22 cellular contexts compared by ENCODE assay signal in genomic region chr21:45451771-45452182, GRCh38. TPM values are rescaled to one million over a fixed set of nuclear protein-coding genes. Genes with fewer than 3 reads are reported as not detected.
DNase-seq lines count a peak whose midpoint lies in the region; ATAC-seq, FAIRE-seq and TF ChIP-seq lines count a peak whose summit lies in the region.
"Had no signal": no experiment of that assay in that cellular context is flagged by ENCODE, and none has a peak within 500 bp of the region (broad histone marks: within the 10 kb centered on the region; RNA-seq: fewer than 3 reads in every experiment).

No MANE protein-coding gene starts in this region.

- WGBS in right cardiac atrium: 90% methylated on average over 12 of the region's 12 CpGs
- WGBS in H1 (ENCODE audit: extremely low coverage in 1 of 2, insufficient coverage in 1 of 2, insufficient read length in 1 of 2, insufficient replicate concordance in 2 of 2, low coverage in 1 of 2, low lambda C conversion rate in 2 of 2, missing lambda C conversion rate in 1 of 2), 2 experiments: 94% methylated on average over 10 of the region's 12 CpGs; no CpG with 5 or more reads in 1 of the 2 experiments
- 90 to 96% methylated on average over 11 to 12 of the region's 12 CpGs for WGBS in aorta, 2 donors

- TF ChIP-seq CTCF in H1 (IDR thresholded peaks at IDR 0.05; ENCODE audit: control extremely low read depth in 1 of 3, insufficient read depth in 1 of 3, low read depth in 1 of 3, low read length in 3 of 3) (no peak), nephron progenitor cell (IDR thresholded peaks at IDR 0.05) (no peak), D721Med (IDR thresholded peaks at IDR 0.05; ENCODE audit: insufficient read depth, missing control alignments) (no peak)

- peaks cover 42% of the 10 kb centered on the region for H3K4me1 Mint-ChIP-seq in nephron progenitor cell
- H3K4me1 Mint-ChIP-seq: B cell had no signal

- no peak overlapping the region for H3K14ac ChIP-seq in H1 (ENCODE audit: insufficient read length)

- peaks cover 15 to 73% of the 10 kb centered on the region in 2 experiments for H3K79me2 ChIP-seq in H1 (ENCODE audit: control insufficient read depth in 1 of 2, insufficient read depth in 2 of 2, low read length in 2 of 2)

- no peak overlapping the region for H2BK5ac ChIP-seq in H1 (ENCODE audit: low read depth, low read length)

- H3K23me2 ChIP-seq in H1 (ENCODE audit: low read depth, low read length): peaks cover 4% of the 10 kb centered on the region; the same call in 1 of the 2 replicates

- peaks cover 17% of the 10 kb centered on the region for H3K9me3 Mint-ChIP-seq in nephron progenitor cell
- H3K9me3 Mint-ChIP-seq: CD4-positive, alpha-beta T cell had no signal

- no peak overlapping the region for H3K23ac ChIP-seq in H1 (ENCODE audit: insufficient read length)

- H3K27me3 ChIP-seq in right cardiac atrium (ENCODE audit: control insufficient read depth, insufficient read depth) (no peaks in the 10 kb centered on the region), H1 (replicated peaks in 1 of 4; ENCODE audit: control insufficient read depth in 3 of 4, extremely low read depth in 1 of 4, insufficient read depth in 3 of 4, low read length in 3 of 4) (no peaks in the 10 kb centered on the region), aorta (ENCODE audit: control insufficient read depth in 1 of 2, insufficient read depth in 2 of 2, low read length in 1 of 2) (no peaks in the 10 kb centered on the region)
- H3K27me3 ChIP-seq: Peyer's patch had no signal

- intact Hi-C loops in right cardiac atrium (cut with DNase I) (no loop called here), left ventricle myocardium superior (cut with micrococcal nuclease) (no loop called here), aorta (cut with DNase I) (no loop called here)

- no peak overlapping the region for H2AK5ac ChIP-seq in H1 (ENCODE audit: low read depth, low read length)

- H2BK12ac ChIP-seq in H1 (ENCODE audit: low read depth, low read length): no peak overlapping the region

- H3K4me1 ChIP-seq in right cardiac atrium (ENCODE audit: control insufficient read depth, insufficient read depth, low read length) (no peaks in the 10 kb centered on the region), H1 (replicated peaks in 1 of 4; ENCODE audit: control insufficient read depth in 3 of 4, insufficient read depth in 4 of 4, low read length in 3 of 4) (no peaks in the 10 kb centered on the region; a peak in 1 of 7 replicates), aorta (ENCODE audit: control insufficient read depth in 1 of 2, insufficient read depth in 2 of 2, low read length in 2 of 2) (no peaks in the 10 kb centered on the region)
- H3K4me1 ChIP-seq: A549 had no signal

- no peak overlapping the region for H2BK15ac ChIP-seq in H1 (ENCODE audit: low read length)

- POLR2A ChIA-PET in H1 (lab: Charles Lee; ENCODE audit: partially characterized antibody): no interaction called here

- no peak overlapping the region for H3K4me3 Mint-ChIP-seq in nephron progenitor cell
- H3K4me3 Mint-ChIP-seq: B cell; CD4-positive, alpha-beta T cell had no signal

- H4K8ac ChIP-seq in H1 (ENCODE audit: extremely low read depth, insufficient read depth, low read length): 0 out of 2 replicates have a peak overlapping the region, but pooled peaks have one; percentile 53

- FAIRE-seq in H1 (lab: Jason Lieb, UNC): no peak
- no peak for FAIRE-seq in D721Med (lab: Jason Lieb, UNC)
- FAIRE-seq: A549 had no signal

- no peak overlapping the region for H3K4ac ChIP-seq in H1 (replicated peaks; ENCODE audit: insufficient read length, low read depth, low read length)

- H4K20me1 ChIP-seq in H1 (replicated peaks in 1 of 2; ENCODE audit: control insufficient read depth in 1 of 2, insufficient read depth in 2 of 2, low read length in 2 of 2): peaks cover 24 to 47% of the 10 kb centered on the region in 2 experiments

- CTCF ChIA-PET in H1 (lab: Charles Lee; ENCODE audit: partially characterized antibody): interaction anchor here (0.9 to 3.7 kb wide), 5 partner anchors 8 to 159 kb away, joined by 3 to 17 read pairs (median 3); no protein-coding TSS in a partner anchor

- H3K36me3 Mint-ChIP-seq in nephron progenitor cell (ENCODE audit: low read depth): peaks cover 21% of the 10 kb centered on the region

- H3K27ac ChIP-seq in right cardiac atrium (ENCODE audit: low read length): no peak overlapping the region
- H3K27ac ChIP-seq in H1 (ENCODE audit: low read depth, low read length): no peak overlapping the region
- H3K27ac ChIP-seq in aorta (ENCODE audit: low read depth in 1 of 2, low read length in 2 of 2): no peak overlapping the region
- H3K27ac ChIP-seq: A549, GM23248 had no signal

- no peak overlapping the region for H3K18ac ChIP-seq in H1 (ENCODE audit: extremely low read depth, low read length)

- no peak overlapping the region for H3K9ac ChIP-seq in H1 (replicated peaks in 1 of 4; ENCODE audit: extremely low read depth in 1 of 4, low read depth in 3 of 4, low read length in 3 of 4)
- H3K9ac ChIP-seq: GM23248 had no signal

- H3K79me1 ChIP-seq in H1 (ENCODE audit: low read depth, low read length): peaks cover 29% of the 10 kb centered on the region

- ATAC-seq in right cardiac atrium (no peak), left ventricle myocardium superior (no peak), aorta (ENCODE audit: low FRiP score) (no peak)
- ATAC-seq: A549, HCT116 had no signal

- H2BK20ac ChIP-seq in H1 (ENCODE audit: low read length): no peak overlapping the region

- peak overlapping the region; percentile 39 for H3K27ac Mint-ChIP-seq in nephron progenitor cell
- H3K27ac Mint-ChIP-seq: B cell; CD4-positive, alpha-beta T cell had no signal

- H3K9me3 ChIP-seq in right cardiac atrium (ENCODE audit: control insufficient read depth, low read length) (no peaks in the 10 kb centered on the region), H1 (ENCODE audit: insufficient read depth in 2 of 2, low read depth in 1 of 2, low read length in 1 of 2) (peaks cover 0 to 10% of the 10 kb centered on the region in 2 experiments; a peak in 2 of 4 replicates), aorta (ENCODE audit: control insufficient read depth, low read length) (no peaks in the 10 kb centered on the region)
- H3K9me3 ChIP-seq: Peyer's patch had no signal

- H2BK120ac ChIP-seq in H1 (replicated peaks; ENCODE audit: low read depth, low read length): no peak overlapping the region

- no peak overlapping the region for H3K4me2 ChIP-seq in H1 (ENCODE audit: insufficient read depth in 1 of 2, low read depth in 2 of 2, low read length in 2 of 2)
- H3K4me2 ChIP-seq: A549 had no signal

- H3K36me3 ChIP-seq in H1 (ENCODE audit: control insufficient read depth in 2 of 4, insufficient read depth in 4 of 4, low read length in 3 of 4) (peaks cover 0 to 12% (median 8%) of the 10 kb centered on the region in 4 experiments; a peak in 7 of 8 replicates), aorta (ENCODE audit: control insufficient read depth in 1 of 2, insufficient read depth in 2 of 2, low read length in 1 of 2) (no peaks in the 10 kb centered on the region)
- H3K36me3 ChIP-seq: Peyer's patch had no signal

- H4K91ac ChIP-seq in H1 (replicated peaks; ENCODE audit: insufficient read length, low read length): no peak overlapping the region

- peak; percentile 13 to 56 (median 38) for DNase-seq in right cardiac atrium
- DNase-seq in left ventricle myocardium superior: no peak
- no peak for DNase-seq in H1 (ENCODE audit: low read depth in 1 of 2, low spot score in 2 of 2)
- no peak for DNase-seq in nephron progenitor cell
- peak; percentile 41 to 68 for DNase-seq in aorta
- DNase-seq in D721Med (ENCODE audit: insufficient read length, low spot score): no peak
- DNase-seq in HK-2 (ENCODE audit: unreplicated experiment): no peak
- DNase-seq in NCI-H1930 (lab: John Stamatoyannopoulos, UW): no peak
- DNase-seq: CD4-positive, alpha-beta T cell; COR-L47; DMS 273 treated with DMSO at 0.1 percent for 48 hours; DMS79 treated with DMSO at 0.1 percent for 48 hours; GM23248; Karpas-422; NCI-H1694; NCI-H2081 treated with DMSO at 0.1 percent for 48 hours; NCI-H2171 treated with DMSO at 0.1 percent for 48 hours; NCI-H82; Peyer's patch had no signal

- no peaks in the 10 kb centered on the region for H3K27me3 Mint-ChIP-seq in nephron progenitor cell (ENCODE audit: low read depth, poor library complexity)

- H3K56ac ChIP-seq in H1 (replicated peaks; ENCODE audit: insufficient read length, low read depth, low read length): no peak overlapping the region

- no peak overlapping the region for H2AFZ ChIP-seq in H1 (ENCODE audit: low read length)
- H2AFZ ChIP-seq: GM23248 had no signal

- no peak overlapping the region for H4K5ac ChIP-seq in H1 (ENCODE audit: insufficient read length, low read depth, low read length)

- TF ChIP-seq RAD21 in H1 (IDR thresholded peaks at IDR 0.05 in 1 of 2, conservative IDR thresholded peaks at IDR 0.05 in 1 of 2; ENCODE audit: low read depth in 2 of 2, low read length in 2 of 2): no peak

- no peak for TF ChIP-seq POLR2A in H1 (IDR thresholded peaks at IDR 0.05; ENCODE audit: control extremely low read depth in 1 of 2, low read depth in 2 of 2, low read length in 2 of 2)

- no peak overlapping the region for H3K4me3 ChIP-seq in right cardiac atrium (ENCODE audit: low read length)
- H3K4me3 ChIP-seq in H1 (ENCODE audit: extremely low read depth in 1 of 4, insufficient read depth in 2 of 4, low read depth in 3 of 4, low read length in 4 of 4): no peak overlapping the region
- no peak overlapping the region for H3K4me3 ChIP-seq in aorta (ENCODE audit: low read length in 2 of 2)
- H3K4me3 ChIP-seq: A549, GM23248, Peyer's patch had no signal

- no peak for TF ChIP-seq EP300 in H1 (IDR thresholded peaks at IDR 0.05; ENCODE audit: borderline replicate concordance in 1 of 2, low read depth in 2 of 2, low read length in 2 of 2)

TF ChIP-seq in H1, 55 proteins besides CTCF, POLR2A, EP300 and RAD21 (continues in another document):
- no peak for TF ChIP-seq JUN (IDR thresholded peaks at IDR 0.05; ENCODE audit: low read depth, low read length)

RNA-seq across cellular contexts. Expression of gene COL18A1, which starts 46.8 kb away (rescaled TPM):
- total RNA-seq in right cardiac atrium: 100 to 1,000 TPM in 1 of 4 donors, 10 to 100 TPM in 3; 63.5 to 134 (median 84.6) TPM
- 52.3 TPM for polyA plus RNA-seq in right cardiac atrium
- 52.4 TPM for total RNA-seq in left ventricle myocardium superior
- total RNA-seq in H1 (2021; fragmentation: NEBNext Ultra II Directional; extraction: Animal tissue kit (Norgen Biotek cat#: 25700)): 201 and 205 TPM in 2 replicates
- 145 and 239 TPM in 2 replicates for polyA plus RNA-seq in H1 (2011; rRNA removed)
- 167 TPM for polyA plus RNA-seq in H1 (2011; cell fraction: cytosol; rRNA removed)
- polyA plus RNA-seq in H1 (2011; cell fraction: nucleus; rRNA removed): 627 TPM
- polyA plus RNA-seq in H1 (2012, experiment 1 of 2): 80.5 to 132 TPM (median 130 TPM) in 4 replicates
- 88.9 TPM for polyA plus RNA-seq in H1 (2012, experiment 2 of 2)
- polyA plus RNA-seq in H1 (2013, experiment 1 of 2): 269 TPM
- polyA plus RNA-seq in H1 (2013, experiment 2 of 2): 226 TPM
- 30.9 and 31.7 TPM in 2 replicates for polyA minus RNA-seq in H1 (2011; rRNA and poly(A)+ RNA removed)
- polyA minus RNA-seq in H1 (2011; cell fraction: cytosol; rRNA and poly(A)+ RNA removed): 90.3 TPM
- 88.2 TPM for polyA minus RNA-seq in H1 (2011; cell fraction: nucleus; rRNA and poly(A)+ RNA removed)
- total RNA-seq in aorta: 100 to 1,000 TPM; 289 to 301 TPM
- polyA plus RNA-seq in aorta: 100 to 1,000 TPM in 1 of 2 donors, 10 to 100 TPM in 1; 97.3 to 963 TPM

Comparison
In these comparisons a context has a peak if more than half of its experiments do, and no peak if none do; other contexts are left out.
1. DNase-seq: peak in right cardiac atrium (3 of 3) and aorta (2 of 2); none in left ventricle myocardium superior (single experiment), H1 (0 of 2), nephron progenitor cell (single experiment), D721Med (single experiment), HK-2 (single experiment) and NCI-H1930 (0 of 2).